ENCODE assay signal across 38 cellular contexts in the genomic region with DNA sequence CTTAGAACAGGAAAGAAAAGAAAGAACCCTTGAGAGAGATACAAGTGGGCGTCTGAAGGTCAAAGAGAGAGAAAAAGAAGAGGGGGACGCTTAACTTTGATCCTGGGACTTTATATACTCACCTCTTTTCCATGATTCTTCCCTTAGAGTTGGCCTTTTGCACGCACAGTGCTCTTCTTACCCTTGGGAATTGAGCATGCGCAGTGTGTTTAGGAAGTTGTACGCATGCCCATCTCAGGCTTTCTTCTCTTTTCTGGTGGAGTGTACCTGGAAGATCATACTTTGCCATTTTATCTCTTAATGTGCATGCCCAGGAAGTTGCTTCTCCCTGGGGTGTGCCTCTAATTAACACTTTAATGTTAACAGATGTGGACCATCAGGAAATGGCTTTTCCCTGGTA.
"Had no signal": no experiment of that assay in that cellular context is flagged by ENCODE, and none has a peak within 500 bp of the region (broad histone marks: within the 10 kb centered on the region; RNA-seq: fewer than 3 reads in every experiment).

No MANE protein-coding gene starts in this region.

- H3K36me3 Mint-ChIP-seq: activated CD4-positive, alpha-beta memory T cell treated with anti-CD3 and anti-CD28 coated beads for 36 hours; activated naive CD4-positive, alpha-beta T cell treated with anti-CD3 and anti-CD28 coated beads, Interleukin-2, amount 10 ng/mL, durations not matched to agents 7 days and 5 days; activated naive CD8-positive, alpha-beta T cell; brain had no signal

- H3K4me3 ChIP-seq: Peyer's patch, SJSA1 had no signal

- H3K9me3 Mint-ChIP-seq: activated B cell treated with CpG ODN at 0.5 μM for 24 hours, brain had no signal

- H3K27ac ChIP-seq: Peyer's patch, SJSA1, VCaP had no signal

- H3K36me3 ChIP-seq: Peyer's patch, SJSA1 had no signal

- H3K4me1 ChIP-seq: Peyer's patch, SJSA1 had no signal

- H3K27ac Mint-ChIP-seq: activated B cell treated with CpG ODN at 0.5 μM for 24 hours; activated CD4-positive, alpha-beta memory T cell treated with anti-CD3 and anti-CD28 coated beads for 36 hours; activated naive CD4-positive, alpha-beta T cell treated with anti-CD3 and anti-CD28 coated beads, Interleukin-2, amount 10 ng/mL, durations not matched to agents 7 days and 5 days; activated naive CD8-positive, alpha-beta T cell; activated naive CD8-positive, alpha-beta T cell treated with anti-CD3 and anti-CD28 coated beads, Interleukin-2, amount 50 U/mL, for 24 hours; brain had no signal

- H3K4me1 Mint-ChIP-seq: activated naive CD4-positive, alpha-beta T cell treated with anti-CD3 and anti-CD28 coated beads, Interleukin-2, amount 10 ng/mL, durations not matched to agents 7 days and 5 days; activated naive CD8-positive, alpha-beta T cell treated with anti-CD3 and anti-CD28 coated beads, Interleukin-2, amount 50 U/mL, for 24 hours; brain had no signal

- DNase-seq: activated B cell treated with CpG ODN at 0.5 μM for 24 hours; activated CD4-positive, alpha-beta memory T cell treated with anti-CD3 and anti-CD28 coated beads for 36 hours; activated CD4-positive, alpha-beta T cell treated with anti-CD3 and anti-CD28 coated beads for 4 hours; activated CD4-positive, alpha-beta T cell treated with anti-CD3 and anti-CD28 coated beads, Interleukin-2, amount 50 U/mL, for 1 hour; activated CD4-positive, CD25-positive, alpha-beta regulatory T cell treated with anti-CD3 and anti-CD28 coated beads, Interleukin-2, amount 50 U/mL, for 72 hours; activated CD8-positive, alpha-beta memory T cell treated with anti-CD3 and anti-CD28 coated beads, Interleukin-2, amount 50 U/mL, for 48 hours; activated effector memory CD4-positive, alpha-beta T cell treated with Interleukin-2 at 50 U/mL for 16 hours; activated naive CD4-positive, alpha-beta T cell treated with anti-CD3 and anti-CD28 coated beads, Interleukin-2, amount 10 ng/mL, durations not matched to agents 7 days and 5 days; activated naive CD8-positive, alpha-beta T cell treated with anti-CD3 and anti-CD28 coated beads, Interleukin-2, amount 50 U/mL, for 24 hours; activated T-cell treated with anti-CD3 and anti-CD28 coated beads, Interleukin-2, amount 50 U/mL, for 48 hours; anterior cingulate cortex; central memory CD4-positive, alpha-beta T cell; KG1; NCI-H1092 treated with DMSO at 0.1 percent for 48 hours; NCI-H1417; NCI-H146; NCI-H187; NCI-H2029 treated with DMSO at 0.1 percent for 48 hours; NCI-H2107; NCI-H2171 treated with DMSO at 0.1 percent for 48 hours; NCI-H2227 treated with DMSO at 0.1 percent for 48 hours; NCI-H446; NCI-H510A treated with DMSO at 0.1 percent for 48 hours; NCI-H526 treated with DMSO at 0.1 percent for 48 hours; NCI-H82; PC-3; Peyer's patch; RPMI8226; SHP77 treated with DMSO at 0.1 percent for 48 hours; SW 1271; T-helper 1 cell; T-helper 2 cell; T-helper 9 cell had no signal

- H3K4me3 Mint-ChIP-seq: activated B cell treated with CpG ODN at 0.5 μM for 24 hours; activated CD4-positive, alpha-beta memory T cell treated with anti-CD3 and anti-CD28 coated beads for 36 hours; activated naive CD4-positive, alpha-beta T cell treated with anti-CD3 and anti-CD28 coated beads, Interleukin-2, amount 10 ng/mL, durations not matched to agents 7 days and 5 days; activated naive CD8-positive, alpha-beta T cell; activated naive CD8-positive, alpha-beta T cell treated with anti-CD3 and anti-CD28 coated beads, Interleukin-2, amount 50 U/mL, for 24 hours; brain had no signal

- ATAC-seq: activated naive CD8-positive, alpha-beta T cell treated with anti-CD3 and anti-CD28 coated beads, Interleukin-2, amount 50 U/mL, for 24 hours; PC-3; SK-N-SH treated with all-trans-retinoic acid at 6 μM for 48 hours had no signal

- H3K9me3 ChIP-seq: Peyer's patch, SJSA1 had no signal

- H3K27me3 Mint-ChIP-seq: activated B cell treated with CpG ODN at 0.5 μM for 24 hours; activated CD4-positive, alpha-beta memory T cell treated with anti-CD3 and anti-CD28 coated beads for 36 hours; activated naive CD4-positive, alpha-beta T cell treated with anti-CD3 and anti-CD28 coated beads, Interleukin-2, amount 10 ng/mL, durations not matched to agents 7 days and 5 days; activated naive CD8-positive, alpha-beta T cell; activated naive CD8-positive, alpha-beta T cell treated with anti-CD3 and anti-CD28 coated beads, Interleukin-2, amount 50 U/mL, for 24 hours had no signal

- H3K27me3 ChIP-seq: Peyer's patch, SJSA1 had no signal
